In the genomic region with DNA sequence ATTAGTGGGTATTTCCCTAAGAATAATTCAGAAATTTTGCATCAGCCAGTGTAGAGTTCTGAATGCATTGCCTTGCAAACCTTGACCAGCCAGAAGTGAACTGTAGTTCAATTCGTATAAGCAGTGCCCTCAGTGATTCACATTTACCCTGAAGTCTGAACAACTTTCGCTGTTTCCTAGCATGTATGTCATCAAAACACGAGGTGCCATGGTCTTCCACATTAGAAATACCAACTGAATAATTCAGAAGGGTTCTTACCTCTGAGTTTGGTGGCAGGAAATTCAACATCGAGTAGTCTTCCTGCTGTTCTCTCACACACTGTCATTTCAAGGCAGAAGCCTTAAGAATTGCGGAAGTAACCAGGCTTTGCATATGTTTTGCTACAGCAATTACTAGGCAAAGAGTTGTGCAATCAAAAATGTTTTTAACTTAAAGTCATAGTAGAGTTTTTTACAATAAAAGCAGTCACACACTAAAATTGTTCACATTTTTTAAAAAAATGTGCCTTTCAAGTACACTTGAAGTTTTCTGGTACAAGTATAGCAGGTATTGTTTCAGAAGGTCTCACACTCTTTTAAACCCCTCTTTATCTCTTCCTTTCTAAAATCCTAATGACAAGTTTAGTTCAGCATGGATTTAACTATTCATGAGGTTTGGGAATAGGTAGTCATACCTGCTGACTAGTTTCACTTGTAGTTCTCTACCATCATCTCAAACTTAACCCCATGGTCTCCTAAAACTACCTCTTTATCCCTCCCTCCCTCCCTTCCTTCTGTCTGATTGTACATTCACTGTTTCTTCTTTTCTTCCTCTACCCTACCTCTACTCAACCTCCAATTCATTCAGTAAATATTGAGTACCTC, we compare ENCODE assay signal across 9 cellular contexts.
DNase-seq lines count a peak whose midpoint lies in the region; ATAC-seq and TF ChIP-seq lines count a peak whose summit lies in the region.
"Had no signal": no experiment of that assay in that cellular context is flagged by ENCODE, and none has a peak within 500 bp of the region (broad histone marks: within the 10 kb centered on the region; RNA-seq: fewer than 3 reads in every experiment).

No MANE protein-coding gene starts in this region.

- peak overlapping the region; percentile 72 for H3K4me3 Mint-ChIP-seq in T-helper 2 cell treated with Interferon-gamma antibody and Interleukin-4, amounts not matched to agents 5 μg/mL and 100 μg/mL, for 36 hours
- H3K4me3 Mint-ChIP-seq: brain had no signal

- no peaks in the 10 kb centered on the region for H3K27me3 ChIP-seq in AG04450 (ENCODE audit: control insufficient read depth, insufficient read depth, low read length)
- H3K27me3 ChIP-seq in thyroid gland = no peaks in the 10 kb centered on the region

- no peak for TF ChIP-seq POLR2A in thyroid gland (IDR thresholded peaks at IDR 0.05)

- H3K36me3 ChIP-seq in thyroid gland = peaks cover 0 to 11% of the 10 kb centered on the region in 2 donors

- 78 to 81% methylated on average over 5 of the region's 5 CpGs for WGBS in thyroid gland, 2 donors

- H3K27me3 Mint-ChIP-seq in T-helper 2 cell treated with Interferon-gamma antibody and Interleukin-4, amounts not matched to agents 5 μg/mL and 100 μg/mL, for 36 hours (ENCODE audit: low read depth) = no peaks in the 10 kb centered on the region
- H3K27me3 Mint-ChIP-seq: brain had no signal

- intact Hi-C loops in thyroid gland (cut with DNase I) = no loop called here

- peaks cover 23% of the 10 kb centered on the region for H3K36me3 Mint-ChIP-seq in T-helper 2 cell treated with Interferon-gamma antibody and Interleukin-4, amounts not matched to agents 5 μg/mL and 100 μg/mL, for 36 hours (ENCODE audit: low read depth)

- TF ChIP-seq CTCF in AG04450 (IDR thresholded peaks at IDR 0.05; ENCODE audit: low read depth, low read length) (no peak), thyroid gland (IDR thresholded peaks at IDR 0.05) (no peak)

- DNase-seq in AG04450 (ENCODE audit: low read depth, low spot score) (peak; percentile 15), medulla oblongata (ENCODE audit: extremely low spot score) (peak; percentile 28), iPS-NIHi7 (ENCODE audit: extremely low spot score) (no peak), NCI-H2171 (lab: John Stamatoyannopoulos, UW) (no peak), thyroid gland (no peak)
- DNase-seq in T-helper 2 cell treated with Interferon-gamma antibody and Interleukin-4, amounts not matched to agents 5 μg/mL and 100 μg/mL, for 36 hours (ENCODE audit: low spot score) = peak; percentile 35

- no peaks in the 10 kb centered on the region for H3K4me1 ChIP-seq in thyroid gland

- H3K27ac ChIP-seq in AG04450 (ENCODE audit: low read depth, low read length) (no peak overlapping the region), thyroid gland (no peak overlapping the region)

- ATAC-seq in GM18867 (IDR thresholded peaks at IDR 0.05; ENCODE audit: unreplicated experiment) (peak; percentile 99), HG02981 (IDR thresholded peaks at IDR 0.05; ENCODE audit: unreplicated experiment) (peak; percentile 98)

- no peak overlapping the region for H3K4me3 ChIP-seq in AG04450 (ENCODE audit: low read depth, low read length)
- no peak overlapping the region for H3K4me3 ChIP-seq in thyroid gland (replicated peaks in 1 of 3)

- POLR2A ChIA-PET in AG04450 (lab: Yijun Ruan, JAX) = no interaction called here

- H3K4me1 Mint-ChIP-seq in T-helper 2 cell treated with Interferon-gamma antibody and Interleukin-4, amounts not matched to agents 5 μg/mL and 100 μg/mL, for 36 hours (ENCODE audit: low read depth) = peaks cover 19% of the 10 kb centered on the region
- H3K4me1 Mint-ChIP-seq: brain had no signal

- no peaks in the 10 kb centered on the region for H3K9me3 Mint-ChIP-seq in T-helper 2 cell treated with Interferon-gamma antibody and Interleukin-4, amounts not matched to agents 5 μg/mL and 100 μg/mL, for 36 hours
- H3K9me3 Mint-ChIP-seq: brain had no signal

- CTCF ChIA-PET in AG04450 (lab: Charles Lee) = no interaction called here

- H3K27ac Mint-ChIP-seq in T-helper 2 cell treated with Interferon-gamma antibody and Interleukin-4, amounts not matched to agents 5 μg/mL and 100 μg/mL, for 36 hours = peak overlapping the region; percentile 88
- H3K27ac Mint-ChIP-seq: brain had no signal

- H3K9me3 ChIP-seq in AG04450 (ENCODE audit: control insufficient read depth, insufficient read depth, low read length) = no peaks in the 10 kb centered on the region
- H3K9me3 ChIP-seq in thyroid gland = no peaks in the 10 kb centered on the region

Comparison
In these comparisons a context has a peak if more than half of its experiments do, and no peak if none do; other contexts are left out.
1. DNase-seq: peak in AG04450 (single experiment), T-helper 2 cell treated with Interferon-gamma antibody and Interleukin-4, amounts not matched to agents 5 μg/mL and 100 μg/mL, for 36 hours (single experiment) and medulla oblongata (single experiment); none in iPS-NIHi7 (single experiment), NCI-H2171 (single experiment) and thyroid gland (0 of 2).